8 cellular contexts compared by ENCODE assay signal in the genomic region with DNA sequence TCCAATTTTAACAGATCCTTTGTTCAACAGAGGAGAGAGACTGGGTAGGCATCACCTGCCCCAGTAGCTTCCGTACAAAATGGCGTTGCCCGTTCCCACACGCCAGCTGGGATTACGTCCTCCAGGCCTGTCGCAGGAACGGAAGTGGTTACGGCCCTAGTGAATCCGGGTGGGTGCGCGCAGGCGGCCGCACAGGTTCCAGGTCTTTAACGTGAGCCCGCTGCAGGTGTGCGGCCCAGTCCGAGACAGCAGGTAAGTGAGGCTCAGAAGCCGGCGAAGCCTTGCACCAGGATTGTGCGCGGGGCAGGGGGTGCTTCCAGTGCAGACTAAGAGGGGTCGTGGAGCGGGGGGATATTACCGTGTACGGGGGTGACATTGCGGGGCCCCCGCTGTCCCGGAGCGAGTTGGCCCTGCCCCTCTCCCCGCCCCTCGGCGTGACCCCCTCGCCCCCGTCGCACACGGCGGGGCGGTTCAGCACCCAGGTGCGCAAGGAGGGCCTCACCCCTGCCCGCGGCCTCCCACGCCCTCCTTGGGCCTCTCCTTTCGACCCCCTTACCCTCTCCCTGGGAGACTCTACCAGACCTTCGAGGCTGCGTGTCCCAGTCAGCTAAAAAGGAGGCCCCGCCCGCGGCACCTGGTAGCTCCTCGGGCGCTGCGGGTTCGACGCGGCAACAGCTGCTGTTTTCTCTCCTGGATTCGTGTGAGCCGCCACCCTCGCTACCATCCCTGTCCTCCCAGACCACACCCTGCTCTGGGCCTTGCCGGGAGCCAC. TPM values are rescaled to one million over a fixed set of nuclear protein-coding genes. Genes with fewer than 3 reads are reported as not detected.
DNase-seq lines count a peak whose midpoint lies in the region; ATAC-seq and TF ChIP-seq lines count a peak whose summit lies in the region.

A gene with protein sequence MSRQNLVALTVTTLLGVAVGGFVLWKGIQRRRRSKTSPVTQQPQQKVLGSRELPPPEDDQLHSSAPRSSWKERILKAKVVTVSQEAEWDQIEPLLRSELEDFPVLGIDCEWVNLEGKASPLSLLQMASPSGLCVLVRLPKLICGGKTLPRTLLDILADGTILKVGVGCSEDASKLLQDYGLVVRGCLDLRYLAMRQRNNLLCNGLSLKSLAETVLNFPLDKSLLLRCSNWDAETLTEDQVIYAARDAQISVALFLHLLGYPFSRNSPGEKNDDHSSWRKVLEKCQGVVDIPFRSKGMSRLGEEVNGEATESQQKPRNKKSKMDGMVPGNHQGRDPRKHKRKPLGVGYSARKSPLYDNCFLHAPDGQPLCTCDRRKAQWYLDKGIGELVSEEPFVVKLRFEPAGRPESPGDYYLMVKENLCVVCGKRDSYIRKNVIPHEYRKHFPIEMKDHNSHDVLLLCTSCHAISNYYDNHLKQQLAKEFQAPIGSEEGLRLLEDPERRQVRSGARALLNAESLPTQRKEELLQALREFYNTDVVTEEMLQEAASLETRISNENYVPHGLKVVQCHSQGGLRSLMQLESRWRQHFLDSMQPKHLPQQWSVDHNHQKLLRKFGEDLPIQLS (plus strand): TSS at position 159 of the 772 bp plus-strand sequence. CDS start 17,973 bp downstream, outside the sequence.

- H3K4me3 ChIP-seq in right atrium auricular region (peak within 1 kb of the TSS; percentile 92 to 96), psoas muscle (peak within 1 kb of the TSS; percentile 90), urinary bladder (ENCODE audit: low read depth, low read length) (peak within 1 kb of the TSS; percentile 90)

- TF ChIP-seq CTCF in GM10248 (IDR thresholded peaks at IDR 0.05; ENCODE audit: control extremely low read depth, extremely low read depth, low read depth, missing control alignments) (no peak), right atrium auricular region (IDR thresholded peaks at IDR 0.05) (no peak), psoas muscle (IDR thresholded peaks at IDR 0.05) (no peak)

- CTCF ChIA-PET in GM10248 (lab: Yijun Ruan, JAX): interaction anchor here (1.1 to 1.6 kb wide), 5 partner anchors 15 to 62 kb away, joined by 3 to 5 read pairs (median 4); no protein-coding TSS in a partner anchor

- ATAC-seq in HG02610 (IDR thresholded peaks at IDR 0.05; ENCODE audit: unreplicated experiment) (peak; percentile 87), psoas muscle (peak; percentile 99)

- no peaks in the 10 kb centered on the region for H3K36me3 Mint-ChIP-seq in T-helper 1 cell treated with Interleukin-12 subunit alpha and Interleukin-12 subunit beta and Interleukin-4 antibody, amounts not matched to agents 30 μg/mL and 1 μg/mL, for 36 hours (ENCODE audit: low read depth)

- H3K4me3 Mint-ChIP-seq in T-helper 1 cell treated with Interleukin-12 subunit alpha and Interleukin-12 subunit beta and Interleukin-4 antibody, amounts not matched to agents 30 μg/mL and 1 μg/mL, for 36 hours: peak within 1 kb of the TSS; percentile 86

- H3K4me1 ChIP-seq in right atrium auricular region: peaks cover 0 to 4% of the 10 kb centered on the region in 2 donors
- peaks cover 9% of the 10 kb centered on the region for H3K4me1 ChIP-seq in psoas muscle
- H3K4me1 ChIP-seq in urinary bladder (ENCODE audit: insufficient read depth): no peaks in the 10 kb centered on the region

- WGBS in psoas muscle, 3 donors: 0% methylated on average over 48 to 58 of the region's 58 CpGs
- WGBS in urinary bladder: under 1% methylated on average over 58 of the region's 58 CpGs

- H3K27me3 ChIP-seq in right atrium auricular region (no peaks in the 10 kb centered on the region), psoas muscle (ENCODE audit: insufficient read depth in 3 of 3, low read length in 2 of 3) (no peaks in the 10 kb centered on the region)

- H3K36me3 ChIP-seq in right atrium auricular region (no peaks in the 10 kb centered on the region), psoas muscle (ENCODE audit: insufficient read depth in 1 of 2, low read depth in 1 of 2) (no peaks in the 10 kb centered on the region), urinary bladder (ENCODE audit: insufficient read depth) (no peaks in the 10 kb centered on the region)

- DNase-seq in GM10248 (ENCODE audit: extremely low spot score): peak; percentile 91
- peak; percentile 94 for DNase-seq in NCI-H128 (lab: John Stamatoyannopoulos, UW; ENCODE audit: unreplicated experiment)
- DNase-seq in anterior cingulate cortex (lab: John Stamatoyannopoulos, UW): peak; percentile 47 to 95 (median 82)
- peak; percentile 85 for DNase-seq in right atrium auricular region (ENCODE audit: low spot score)
- peak; percentile 87 to 93 for DNase-seq in psoas muscle

- H3K27ac ChIP-seq in right atrium auricular region: peak within 1 kb of the TSS; percentile 75 to 86
- H3K27ac ChIP-seq in psoas muscle: peak within 1 kb of the TSS; percentile 88
- H3K27ac ChIP-seq in urinary bladder (ENCODE audit: low read depth): peak within 1 kb of the TSS; percentile 75

- H3K27me3 Mint-ChIP-seq in T-helper 1 cell treated with Interleukin-12 subunit alpha and Interleukin-12 subunit beta and Interleukin-4 antibody, amounts not matched to agents 30 μg/mL and 1 μg/mL, for 36 hours (ENCODE audit: low read depth): peaks cover 11% of the 10 kb centered on the region

- H3K9me3 ChIP-seq in right atrium auricular region (no peaks in the 10 kb centered on the region), psoas muscle (no peaks in the 10 kb centered on the region)

- no peaks in the 10 kb centered on the region for H3K9me3 Mint-ChIP-seq in T-helper 1 cell treated with Interleukin-12 subunit alpha and Interleukin-12 subunit beta and Interleukin-4 antibody, amounts not matched to agents 30 μg/mL and 1 μg/mL, for 36 hours

- H3K4me1 Mint-ChIP-seq in T-helper 1 cell treated with Interleukin-12 subunit alpha and Interleukin-12 subunit beta and Interleukin-4 antibody, amounts not matched to agents 30 μg/mL and 1 μg/mL, for 36 hours (ENCODE audit: low read depth): peaks cover 16% of the 10 kb centered on the region

- intact Hi-C loops in psoas muscle (cut with DNase I): loop anchor here (1.0 to 5.0 kb wide), 2 partner anchors 39 to 62 kb away; a partner anchor contains a TSS

- H3K27ac Mint-ChIP-seq in T-helper 1 cell treated with Interleukin-12 subunit alpha and Interleukin-12 subunit beta and Interleukin-4 antibody, amounts not matched to agents 30 μg/mL and 1 μg/mL, for 36 hours: peak within 1 kb of the TSS; percentile 73

- POLR2A ChIA-PET in GM10248 (lab: Yijun Ruan, JAX): no interaction called here

RNA-seq across cellular contexts. Expression of the gene that starts here (rescaled TPM):
- total RNA-seq in right atrium auricular region: 10 to 100 TPM; 14.6 to 16.7 TPM
- total RNA-seq in psoas muscle: 10 to 100 TPM; 12.6 to 17.3 (median 13.6) TPM
- polyA plus RNA-seq in psoas muscle: 10 to 100 TPM in 2 of 3 donors, 1 to 10 TPM in 1; 6.8 to 12.5 (median 10.1) TPM
- total RNA-seq in urinary bladder: 18.6 TPM
- 17.1 TPM for polyA plus RNA-seq in urinary bladder

Comparison
In these comparisons a context has a peak if more than half of its experiments do, and no peak if none do; other contexts are left out.
1. Peak in every context shown above with its lines: DNase-seq, ATAC-seq, H3K4me3 ChIP-seq and H3K27ac ChIP-seq.